In genomic region chr12:52132754-52133161, GRCh38 we compare ENCODE assay signal across 16 cellular contexts. TPM values are rescaled to one million over a fixed set of nuclear protein-coding genes. Genes with fewer than 3 reads are reported as not detected.
DNase-seq lines count a peak whose midpoint lies in the region; ATAC-seq and TF ChIP-seq lines count a peak whose summit lies in the region.
"Had no signal": no experiment of that assay in that cellular context is flagged by ENCODE, and none has a peak within 500 bp of the region (broad histone marks: within the 10 kb centered on the region; RNA-seq: fewer than 3 reads in every experiment).

No MANE protein-coding gene starts in this region.

- no peak for ATAC-seq in HG03097 (IDR thresholded peaks at IDR 0.05; ENCODE audit: low FRiP score, unreplicated experiment)
- no peak for ATAC-seq in effector memory CD8-positive, alpha-beta T cell (replicated peaks)
- ATAC-seq: naive thymus-derived CD8-positive, alpha-beta T cell had no signal

- H3K4me1 ChIP-seq in spleen = no peaks in the 10 kb centered on the region
- H3K4me1 ChIP-seq: breast epithelium had no signal

- H3K36me3 ChIP-seq in spleen = no peaks in the 10 kb centered on the region
- H3K36me3 ChIP-seq: breast epithelium had no signal

- no peaks in the 10 kb centered on the region for H3K9me3 ChIP-seq in spleen
- H3K9me3 ChIP-seq: breast epithelium had no signal

- 69 to 93% (median 72%) methylated on average over 3 of the region's 3 CpGs for WGBS in spleen, 5 donors

- TF ChIP-seq POLR2A in spleen (IDR thresholded peaks at IDR 0.05) = no peak

- TF ChIP-seq CTCF in spleen (IDR thresholded peaks at IDR 0.05 in 8 of 11, conservative IDR thresholded peaks at IDR 0.05 in 3 of 11) = no peak

- no peak overlapping the region for H3K27ac ChIP-seq in spleen
- H3K27ac ChIP-seq: breast epithelium had no signal

- DNase-seq in NCI-H2196 (lab: John Stamatoyannopoulos, UW; ENCODE audit: unreplicated experiment) (peak; percentile 11), NCI-H2196 treated with DMSO at 0.1 percent for 48 hours (lab: John Stamatoyannopoulos, UW; ENCODE audit: unreplicated experiment) (no peak), NCI-H446 treated with DMSO at 0.1 percent for 48 hours (lab: John Stamatoyannopoulos, UW) (peak; percentile 31), fibroblast of gingiva (ENCODE audit: low read depth) (peak; percentile 94), spleen (peak; percentile 20), occipital lobe (lab: John Stamatoyannopoulos, UW) (no peak)
- no peak for DNase-seq in effector memory CD8-positive, alpha-beta T cell
- DNase-seq: CD4-positive, alpha-beta T cell; hypothalamus; kidney glomerular epithelial cell; naive thymus-derived CD8-positive, alpha-beta T cell; NCI-H187; T-helper 9 cell had no signal

- H3K36me3 Mint-ChIP-seq in effector memory CD8-positive, alpha-beta T cell (ENCODE audit: insufficient read depth) = no peaks in the 10 kb centered on the region
- H3K36me3 Mint-ChIP-seq: memory B cell; naive thymus-derived CD8-positive, alpha-beta T cell had no signal

- intact Hi-C loops in spleen (cut with DNase I; ENCODE audit: low total_unique reads) = no loop called here

- no peaks in the 10 kb centered on the region for H3K9me3 Mint-ChIP-seq in effector memory CD8-positive, alpha-beta T cell
- H3K9me3 Mint-ChIP-seq: CD4-positive, alpha-beta T cell had no signal

- H3K27me3 Mint-ChIP-seq in effector memory CD8-positive, alpha-beta T cell = peaks cover 30 to 47% of the 10 kb centered on the region in 2 donors
- H3K27me3 Mint-ChIP-seq: CD4-positive, alpha-beta T cell had no signal

- H3K4me1 Mint-ChIP-seq in effector memory CD8-positive, alpha-beta T cell (ENCODE audit: low read depth in 2 of 2) = no peaks in the 10 kb centered on the region
- H3K4me1 Mint-ChIP-seq: memory B cell had no signal

- H3K4me3 ChIP-seq in spleen = no peak overlapping the region
- H3K4me3 ChIP-seq: breast epithelium had no signal

- H3K27ac Mint-ChIP-seq in effector memory CD8-positive, alpha-beta T cell = no peak overlapping the region
- H3K27ac Mint-ChIP-seq: CD4-positive, alpha-beta T cell; memory B cell; naive thymus-derived CD8-positive, alpha-beta T cell had no signal

- peaks cover 0 to 3% (median 0%) of the 10 kb centered on the region in 7 donors for H3K27me3 ChIP-seq in spleen (replicated peaks in 1 of 7)
- H3K27me3 ChIP-seq: breast epithelium had no signal

- H3K4me3 Mint-ChIP-seq in effector memory CD8-positive, alpha-beta T cell = no peak overlapping the region
- H3K4me3 Mint-ChIP-seq: CD4-positive, alpha-beta T cell; memory B cell; naive thymus-derived CD8-positive, alpha-beta T cell had no signal

RNA-seq across cellular contexts. Expression of gene SMIM41, which starts 53.3 kb away (rescaled TPM):
- total RNA-seq in spleen (1 to 10 TPM in 6 of 7 donors, under 1 TPM in 1; 0.64 to 8.1 (median 4.9) TPM), occipital lobe (not detected)
- polyA plus RNA-seq in spleen = 1 to 10 TPM in 2 of 3 donors, under 1 TPM in 1; 0.85 to 1.7 (median 1.1) TPM
- total RNA-seq: CD4-positive, alpha-beta T cell; naive thymus-derived CD8-positive, alpha-beta T cell had no signal
- polyA plus RNA-seq: naive thymus-derived CD8-positive, alpha-beta T cell had no signal

RNA-seq across cellular contexts. Expression of gene KRT80, which starts 59.1 kb away (rescaled TPM):
- under 1 TPM in 2 of 7 donors, not detected in 5; 0.17 to 0.37 TPM for total RNA-seq in spleen
- polyA plus RNA-seq in spleen = under 1 TPM in 1 of 3 donors, not detected in 2; 0.03 TPM
- total RNA-seq in occipital lobe = not detected
- total RNA-seq: CD4-positive, alpha-beta T cell; naive thymus-derived CD8-positive, alpha-beta T cell had no signal
- polyA plus RNA-seq: naive thymus-derived CD8-positive, alpha-beta T cell had no signal

Comparison
In these comparisons a context has a peak if more than half of its experiments do, and no peak if none do; other contexts are left out.
1. DNase-seq: peak in NCI-H2196 (single experiment), NCI-H446 treated with DMSO at 0.1 percent for 48 hours (single experiment), fibroblast of gingiva (single experiment) and spleen (single experiment); none in NCI-H2196 treated with DMSO at 0.1 percent for 48 hours (single experiment), occipital lobe (single experiment) and effector memory CD8-positive, alpha-beta T cell (0 of 3).